Comparison of ENCODE assay signal across 8 cellular contexts in the genomic region with DNA sequence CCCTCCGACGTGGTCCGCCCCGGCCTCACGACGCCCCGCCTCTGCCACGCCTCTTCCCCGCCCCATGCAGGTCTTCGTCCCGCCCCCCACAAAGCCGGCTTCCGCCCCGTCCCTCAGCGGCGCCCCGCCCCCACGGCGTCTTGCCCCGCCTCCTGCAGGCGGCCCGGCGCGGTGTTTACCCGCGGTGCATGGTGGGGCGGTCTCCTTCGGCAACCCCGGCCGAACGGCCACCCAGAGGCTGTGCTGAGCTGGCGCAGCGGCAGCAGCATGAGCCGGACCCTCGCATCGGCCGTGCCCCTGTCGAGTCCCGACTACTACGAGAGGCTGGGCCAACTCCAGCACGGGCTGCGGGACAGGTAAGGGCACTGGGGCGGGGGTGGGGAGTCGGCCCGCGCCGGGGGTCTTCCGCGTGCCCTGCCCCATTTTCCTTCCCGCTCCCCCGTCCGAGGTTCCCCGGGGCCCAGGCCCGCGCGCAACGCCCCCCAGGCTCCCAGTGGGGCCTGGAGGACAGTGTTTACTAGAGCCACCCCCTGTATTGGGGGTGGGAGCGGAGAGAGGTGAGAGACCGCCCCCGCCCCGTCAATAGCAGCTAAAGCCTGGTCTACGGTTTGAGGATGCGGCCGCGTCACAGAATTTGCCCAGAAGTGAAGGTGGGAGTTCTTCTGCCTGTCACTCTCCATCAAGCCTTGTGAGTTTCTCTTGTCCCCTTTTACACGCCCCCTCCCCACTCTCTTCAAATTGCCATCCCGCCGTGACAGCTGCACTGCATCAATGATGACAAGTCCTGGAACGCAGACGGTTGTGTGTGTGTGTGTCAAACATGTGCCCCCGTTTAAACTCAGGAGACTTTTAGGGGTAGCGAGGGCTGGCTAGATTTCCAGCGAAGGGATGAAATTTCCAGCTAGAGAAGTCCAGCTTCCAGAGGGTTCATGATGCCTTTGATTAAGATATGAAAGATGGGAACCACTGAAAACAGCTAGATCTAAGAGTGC. TPM values are rescaled to one million over a fixed set of nuclear protein-coding genes. Genes with fewer than 3 reads are reported as not detected.
A peak's percentile ranks its signal among the peaks of the same experiment; 100 is the strongest.
DNase-seq lines count a peak whose midpoint lies in the region; ATAC-seq and TF ChIP-seq lines count a peak whose summit lies in the region.

A gene with protein sequence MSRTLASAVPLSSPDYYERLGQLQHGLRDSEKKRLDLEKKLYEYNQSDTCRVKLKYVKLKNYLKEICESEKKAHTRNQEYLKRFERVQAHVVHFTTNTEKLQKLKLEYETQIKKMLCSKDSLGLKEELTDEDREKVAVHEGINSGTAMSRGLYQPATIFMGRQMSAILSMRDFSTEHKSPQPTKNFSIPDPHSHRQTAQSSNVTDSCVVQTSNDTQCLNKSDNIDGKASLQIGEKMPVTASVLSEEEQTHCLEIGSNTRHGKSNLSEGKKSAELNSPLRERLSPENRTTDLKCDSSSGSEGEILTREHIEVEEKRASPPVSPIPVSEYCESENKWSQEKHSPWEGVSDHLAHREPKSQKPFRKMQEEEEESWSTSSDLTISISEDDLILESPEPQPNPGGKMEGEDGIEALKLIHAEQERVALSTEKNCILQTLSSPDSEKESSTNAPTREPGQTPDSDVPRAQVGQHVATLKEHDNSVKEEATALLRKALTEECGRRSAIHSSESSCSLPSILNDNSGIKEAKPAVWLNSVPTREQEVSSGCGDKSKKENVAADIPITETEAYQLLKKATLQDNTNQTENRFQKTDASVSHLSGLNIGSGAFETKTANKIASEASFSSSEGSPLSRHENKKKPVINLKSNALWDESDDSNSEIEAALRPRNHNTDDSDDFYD (plus strand): TSS at position 234 of the 992 bp plus-strand sequence. CDS start 34 bp downstream, at position 268.

- peaks cover 3% of the 10 kb centered on the region for H3K36me3 ChIP-seq in PC-3 (ENCODE audit: low read depth, low read length)
- H3K36me3 ChIP-seq in esophagus (ENCODE audit: control insufficient read depth in 2 of 2, insufficient read depth in 2 of 2, low read length in 1 of 2): no peaks in the 10 kb centered on the region

- peak; percentile 82 for DNase-seq in DMS53 treated with DMSO at 0.1 percent for 48 hours (lab: John Stamatoyannopoulos, UW; ENCODE audit: unreplicated experiment)
- DNase-seq in Jurkat, Clone E6-1 (ENCODE audit: low read depth, low spot score): peak; percentile 83
- DNase-seq in PC-3: peak; percentile 98
- peak; percentile 99 for DNase-seq in activated T-cell treated with anti-CD3 and anti-CD28 coated beads, Interleukin-2, amount 50 U/mL, for 24 hours
- peak; percentile 96 for DNase-seq in myocyte (ENCODE audit: low read depth)
- peak; percentile 90 to 97 for DNase-seq in stimulated activated CD8-positive, alpha-beta memory T cell treated with anti-CD3 and anti-CD28 coated beads, Interleukin-7, amount 100 ng/mL, for 48 hours (ENCODE audit: extremely low read depth in 1 of 2, low read depth in 1 of 2)

- no peak within 1 kb of the TSS for H3K27ac ChIP-seq in PC-3 (ENCODE audit: low read length)
- peak within 1 kb of the TSS; percentile 58 to 84 for H3K27ac ChIP-seq in esophagus (ENCODE audit: low read depth in 2 of 2, low read length in 1 of 2)

- H3K27me3 ChIP-seq in PC-3 (ENCODE audit: low read length) (no peaks in the 10 kb centered on the region), esophagus (ENCODE audit: control insufficient read depth in 1 of 2, insufficient read depth in 2 of 2, low read length in 2 of 2) (no peaks in the 10 kb centered on the region)

- no peaks in the 10 kb centered on the region for H3F3A ChIP-seq in PC-3 (ENCODE audit: low read length, unreplicated experiment)

- H3K27ac Mint-ChIP-seq in activated T-cell treated with anti-CD3 and anti-CD28 coated beads, Interleukin-2, amount 50 U/mL, for 24 hours: peak within 1 kb of the TSS; percentile 89

- no peaks in the 10 kb centered on the region for H4K20me1 ChIP-seq in PC-3 (ENCODE audit: low read length)

- intact Hi-C loops in PC-3 (cut with micrococcal nuclease): loop anchor here (1.0 to 5.0 kb wide), 6 partner anchors 37 to 381 kb away; a partner anchor contains a TSS

- peak within 1 kb of the TSS; percentile 99 for H3K4me2 ChIP-seq in PC-3 (ENCODE audit: low read length)

- H2AFZ ChIP-seq in PC-3 (ENCODE audit: low read length): peak within 1 kb of the TSS; percentile 100

- TSS peak; percentile 62 for BruUV-seq in PC-3 (replicated peaks; lab: Mats Ljungman, UMichigan)

- H3K4me3 ChIP-seq in Jurkat, Clone E6-1 (ENCODE audit: low read length): peak within 1 kb of the TSS; percentile 75
- H3K4me3 ChIP-seq in PC-3 (ENCODE audit: low read length) (peak within 1 kb of the TSS; percentile 87), esophagus (ENCODE audit: low read depth in 1 of 2, low read length in 2 of 2) (peak within 1 kb of the TSS; percentile 80 to 96)

- H3K9ac ChIP-seq in PC-3 (ENCODE audit: low read length): peak within 1 kb of the TSS; percentile 81

- no peak for TF ChIP-seq CTCF in PC-3 (conservative IDR thresholded peaks at IDR 0.05; ENCODE audit: low read depth, low read length)

- ATAC-seq in GM21619 (IDR thresholded peaks at IDR 0.05; ENCODE audit: unreplicated experiment) (peak; percentile 95), PC-3 (peak; percentile 93)

- H3K4me1 ChIP-seq in PC-3 (ENCODE audit: insufficient read depth, low read length) (peaks cover 10% of the 10 kb centered on the region), esophagus (ENCODE audit: control insufficient read depth in 2 of 2, insufficient read depth in 2 of 2, low read length in 1 of 2) (no peaks in the 10 kb centered on the region)

- 1% methylated on average over 59 to 73 of the region's 73 CpGs for WGBS in esophagus, 2 donors

- H3K9me3 Mint-ChIP-seq in activated T-cell treated with anti-CD3 and anti-CD28 coated beads, Interleukin-2, amount 50 U/mL, for 24 hours: no peaks in the 10 kb centered on the region

- peak within 1 kb of the TSS; percentile 87 for H3K4me3 Mint-ChIP-seq in activated T-cell treated with anti-CD3 and anti-CD28 coated beads, Interleukin-2, amount 50 U/mL, for 24 hours

- POLR2A ChIA-PET in PC-3 (lab: Charles Lee; ENCODE audit: unreplicated experiment): interaction anchor here (0.8 kb wide), 1 partner anchor 256 kb away, joined by 3 read pairs; no protein-coding TSS in a partner anchor

- H3K4me1 Mint-ChIP-seq in activated T-cell treated with anti-CD3 and anti-CD28 coated beads, Interleukin-2, amount 50 U/mL, for 24 hours (ENCODE audit: low read depth): peaks cover 31% of the 10 kb centered on the region

- H3K9me3 ChIP-seq in PC-3 (ENCODE audit: low read length): no peaks in the 10 kb centered on the region
- H3K9me3 ChIP-seq in esophagus (ENCODE audit: control insufficient read depth in 2 of 2, insufficient read depth in 1 of 2, low read depth in 1 of 2, low read length in 1 of 2): no peaks in the 10 kb centered on the region

- H3K27me3 Mint-ChIP-seq in activated T-cell treated with anti-CD3 and anti-CD28 coated beads, Interleukin-2, amount 50 U/mL, for 24 hours: no peaks in the 10 kb centered on the region

- no peaks in the 10 kb centered on the region for H3K9me2 ChIP-seq in PC-3 (replicated peaks; ENCODE audit: low read length)

- peaks cover 14% of the 10 kb centered on the region; the same call in 1 of the 2 replicates for H3K79me2 ChIP-seq in PC-3 (ENCODE audit: low read length)

- CTCF ChIA-PET in PC-3 (lab: Charles Lee): interaction anchor here (0.5 to 0.9 kb wide), 5 partner anchors 57 to 379 kb away, joined by 3 to 7 read pairs (median 3); no protein-coding TSS in a partner anchor

- peaks cover 7% of the 10 kb centered on the region for H3K36me3 Mint-ChIP-seq in activated T-cell treated with anti-CD3 and anti-CD28 coated beads, Interleukin-2, amount 50 U/mL, for 24 hours (ENCODE audit: low read depth)

RNA-seq across cellular contexts. Expression of the gene that starts here (rescaled TPM):
- 23.2 TPM for polyA plus RNA-seq in Jurkat, Clone E6-1 (2012; ENCODE audit: insufficient read depth, insufficient read length)
- total RNA-seq in PC-3 (2014; rRNA removed): 10.3 and 13.4 TPM in 2 replicates
- polyA plus RNA-seq in esophagus: 1 to 10 TPM; 4.0 to 5.7 TPM
- total RNA-seq in myocyte: 16.9 and 29.0 TPM in 2 replicates
- 9.8 TPM for polyA plus RNA-seq in myocyte (2012)
